In the genomic region with DNA sequence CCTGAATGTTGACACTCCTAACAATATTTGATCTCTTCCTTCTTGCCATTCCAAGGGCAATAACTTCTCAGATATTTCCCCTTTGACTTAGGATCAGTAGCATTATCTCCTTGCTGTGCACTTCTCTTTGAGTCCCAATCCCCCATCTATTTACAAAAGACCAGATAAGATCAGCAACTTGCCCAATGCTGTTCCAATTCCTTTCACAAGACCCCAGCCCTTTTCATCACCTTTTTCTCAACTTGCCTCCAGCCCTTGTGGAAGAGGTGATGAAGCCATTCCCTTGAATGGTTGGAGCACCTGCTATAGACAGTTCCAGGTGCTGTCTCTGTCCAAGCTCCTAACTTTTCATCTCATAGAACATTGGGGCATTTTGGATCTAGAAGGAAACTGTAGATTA, we compare ENCODE assay signal across 9 cellular contexts.
"Had no signal": no experiment of that assay in that cellular context is flagged by ENCODE, and none has a peak within 500 bp of the region (broad histone marks: within the 10 kb centered on the region; RNA-seq: fewer than 3 reads in every experiment).

No MANE protein-coding gene starts in this region.

- DNase-seq: GM23248, GOT3, H7, H9, HCEC 1CT, HFFc6 had no signal

- H3K4me3 Mint-ChIP-seq: GM23338, H9, HFFc6 had no signal

- H3K36me3 ChIP-seq: HAP-1 had no signal

- H3K9me3 ChIP-seq: HAP-1 had no signal

- H3K27ac ChIP-seq: GM23248 had no signal

- H3K4me3 ChIP-seq: GM23248, GM23338, HAP-1 had no signal

- ATAC-seq: GM23338, HCT116 had no signal

- H3K27ac Mint-ChIP-seq: GM23338, H9, HFFc6 had no signal

- H3K9me3 Mint-ChIP-seq: GM23338, H9, HFFc6 had no signal
